In the genomic region with DNA sequence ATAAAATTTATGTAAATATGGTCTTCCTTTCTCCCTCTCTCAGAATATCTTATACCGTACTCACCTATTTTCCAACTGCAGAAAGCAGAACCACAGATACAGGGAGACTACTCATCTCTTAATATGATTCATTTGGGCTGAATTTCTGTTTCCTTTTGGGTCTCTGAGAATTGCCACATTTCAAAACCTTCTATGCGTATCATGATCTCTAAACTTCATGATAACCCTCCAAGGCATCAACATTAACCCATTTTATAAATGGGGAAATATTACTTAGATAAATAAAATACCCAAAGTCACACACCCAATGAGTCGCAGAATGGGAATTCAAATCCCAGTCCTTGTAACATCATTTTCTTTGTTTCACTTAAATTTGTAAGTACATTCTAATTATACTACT, we compare ENCODE assay signal across 18 cellular contexts. TPM values are rescaled to one million over a fixed set of nuclear protein-coding genes. Genes with fewer than 3 reads are reported as not detected.
A peak's percentile ranks its signal among the peaks of the same experiment; 100 is the strongest.
DNase-seq lines count a peak whose midpoint lies in the region; TF ChIP-seq lines count a peak whose summit lies in the region.
"Had no signal": no experiment of that assay in that cellular context is flagged by ENCODE, and none has a peak within 500 bp of the region (broad histone marks: within the 10 kb centered on the region; RNA-seq: fewer than 3 reads in every experiment).

No MANE protein-coding gene starts in this region.

- H3K4me2 ChIP-seq in skeletal muscle satellite cell (ENCODE audit: low read length) (peak overlapping the region; percentile 55), MM.1S (ENCODE audit: low read depth, low read length) (no peak overlapping the region)
- H3K4me2 ChIP-seq: hepatocyte had no signal

- H3K9me3 ChIP-seq in skeletal muscle satellite cell (replicated peaks; ENCODE audit: low read length) (peaks cover 4% of the 10 kb centered on the region), MM.1S (replicated peaks; ENCODE audit: insufficient read depth, low read length) (no peaks in the 10 kb centered on the region)

- no peaks in the 10 kb centered on the region for H3K36me3 ChIP-seq in brain microvascular endothelial cell (replicated peaks)
- H3K36me3 ChIP-seq in skeletal muscle satellite cell (ENCODE audit: insufficient read depth, low read length) = no peaks in the 10 kb centered on the region
- H3K36me3 ChIP-seq in MM.1S (replicated peaks; ENCODE audit: insufficient read depth, low read length) = no peaks in the 10 kb centered on the region
- H3K36me3 ChIP-seq: ascending aorta, esophagus squamous epithelium had no signal

- peaks cover 52% of the 10 kb centered on the region for H3K4me1 Mint-ChIP-seq in activated T-cell treated with anti-CD3 and anti-CD28 coated beads, Interleukin-2, amount 50 U/mL, for 24 hours (ENCODE audit: low read depth)
- H3K4me1 Mint-ChIP-seq in progenitor cell of endocrine pancreas (ENCODE audit: low read depth) = peaks cover 13% of the 10 kb centered on the region

- in situ Hi-C loops in brain microvascular endothelial cell (cut with HindIII; ENCODE audit: low pct_ligation_motif_present, low sequenced_read_pairs) = no loop called here

- H3K9ac ChIP-seq in skeletal muscle satellite cell (ENCODE audit: low read depth, low read length) (no peak overlapping the region), MM.1S (ENCODE audit: low read length) (no peak overlapping the region)

- POLR2A ChIA-PET in HEK293T (lab: Yijun Ruan, JAX) = no interaction called here

- H3K9me2 ChIP-seq in MM.1S (replicated peaks; ENCODE audit: insufficient read depth, low read length) = no peaks in the 10 kb centered on the region

- H3K4me3 ChIP-seq in brain microvascular endothelial cell (ENCODE audit: low read depth, low read length) (no peak overlapping the region), skeletal muscle satellite cell (ENCODE audit: low read length) (no peak overlapping the region), MM.1S (ENCODE audit: low read length) (no peak overlapping the region)
- H3K4me3 ChIP-seq: ascending aorta, coronary artery, esophagus squamous epithelium, hepatocyte had no signal

- H3K27me3 ChIP-seq in brain microvascular endothelial cell (replicated peaks) = no peaks in the 10 kb centered on the region
- H3K27me3 ChIP-seq in skeletal muscle satellite cell (ENCODE audit: control insufficient read depth, insufficient read depth, low read length) = no peaks in the 10 kb centered on the region
- peaks cover 7% of the 10 kb centered on the region for H3K27me3 ChIP-seq in MM.1S (replicated peaks; ENCODE audit: insufficient read depth, low read length)
- H3K27me3 ChIP-seq: ascending aorta had no signal

- no peak overlapping the region for H3K4me3 Mint-ChIP-seq in activated T-cell treated with anti-CD3 and anti-CD28 coated beads, Interleukin-2, amount 50 U/mL, for 24 hours
- H3K4me3 Mint-ChIP-seq in progenitor cell of endocrine pancreas (ENCODE audit: low read depth) = no peak overlapping the region

- CTCF ChIA-PET in HEK293T (lab: Yijun Ruan, JAX) = interaction anchor here (0.6 kb wide), 1 partner anchor 39 kb away, joined by 3 read pairs; no protein-coding TSS in a partner anchor

- H3K4me1 ChIP-seq in skeletal muscle satellite cell (ENCODE audit: control insufficient read depth, insufficient read depth, low read length) (peaks cover 37% of the 10 kb centered on the region), MM.1S (ENCODE audit: low read length) (no peaks in the 10 kb centered on the region)

- H2AFZ ChIP-seq in MM.1S (ENCODE audit: low read length) = no peak overlapping the region
- H2AFZ ChIP-seq: hepatocyte had no signal

- DNase-seq in activated T-cell treated with anti-CD3 and anti-CD28 coated beads, Interleukin-2, amount 50 U/mL, for 24 hours = no peak
- no peak for DNase-seq in activated T-cell treated with anti-CD3 and anti-CD28 coated beads, Interleukin-2, amount 50 U/mL, for 48 hours
- DNase-seq in NCI-H226 (peak; percentile 70), brain microvascular endothelial cell (no peak), progenitor cell of endocrine pancreas (ENCODE audit: low spot score, unreplicated experiment) (no peak), MM.1S (no peak), HEK293T (ENCODE audit: extremely low spot score) (no peak)
- DNase-seq: Calu3; esophagus squamous epithelium; GF-D8; NCI-H82; small intestine; stimulated activated naive CD4-positive, alpha-beta T cell treated with Interleukin-2 at 50 U/mL for 16 hours had no signal

- peak overlapping the region; percentile 12 for H3K27ac ChIP-seq in brain microvascular endothelial cell
- no peak overlapping the region for H3K27ac ChIP-seq in MM.1S (ENCODE audit: low read length)
- H3K27ac ChIP-seq: coronary artery, esophagus squamous epithelium, hepatocyte had no signal

- H4K20me1 ChIP-seq in MM.1S (ENCODE audit: insufficient read depth, low read length) = no peaks in the 10 kb centered on the region

- H3K27me3 Mint-ChIP-seq in activated T-cell treated with anti-CD3 and anti-CD28 coated beads, Interleukin-2, amount 50 U/mL, for 24 hours = peaks cover 15% of the 10 kb centered on the region
- H3K27me3 Mint-ChIP-seq in progenitor cell of endocrine pancreas = peaks cover 54% of the 10 kb centered on the region

- peak overlapping the region; percentile 0 for H3K27ac Mint-ChIP-seq in activated T-cell treated with anti-CD3 and anti-CD28 coated beads, Interleukin-2, amount 50 U/mL, for 24 hours
- no peak overlapping the region for H3K27ac Mint-ChIP-seq in progenitor cell of endocrine pancreas

- no peaks in the 10 kb centered on the region for H3F3A ChIP-seq in MM.1S (ENCODE audit: insufficient read depth, low read length)

- H3K79me2 ChIP-seq in MM.1S (ENCODE audit: low read length) = no peaks in the 10 kb centered on the region
- H3K79me2 ChIP-seq: hepatocyte had no signal

- TF ChIP-seq CTCF in brain microvascular endothelial cell (IDR thresholded peaks at IDR 0.05; ENCODE audit: low read depth, low read length, missing control alignments) (no peak), progenitor cell of endocrine pancreas (IDR thresholded peaks at IDR 0.05; ENCODE audit: unreplicated experiment) (no peak), MM.1S (IDR thresholded peaks at IDR 0.05; ENCODE audit: low read length) (no peak)

- H3K36me3 Mint-ChIP-seq in activated T-cell treated with anti-CD3 and anti-CD28 coated beads, Interleukin-2, amount 50 U/mL, for 24 hours (ENCODE audit: low read depth) = peaks cover 21% of the 10 kb centered on the region
- H3K36me3 Mint-ChIP-seq in progenitor cell of endocrine pancreas (ENCODE audit: insufficient read depth) = no peaks in the 10 kb centered on the region

- peaks cover 24% of the 10 kb centered on the region for H3K9me3 Mint-ChIP-seq in activated T-cell treated with anti-CD3 and anti-CD28 coated beads, Interleukin-2, amount 50 U/mL, for 24 hours
- H3K9me3 Mint-ChIP-seq in progenitor cell of endocrine pancreas (ENCODE audit: low read depth) = peaks cover 7% of the 10 kb centered on the region

TF ChIP-seq in HEK293T, 16 proteins besides CTCF, POLR2A, EP300 and RAD21:
- TF ChIP-seq ARNT (IDR thresholded peaks at IDR 0.05) (no peak), FOXA1 (IDR thresholded peaks at IDR 0.05) (no peak), ZNF384 (IDR thresholded peaks at IDR 0.05) (no peak), LEF1 (IDR thresholded peaks at IDR 0.05; ENCODE audit: borderline replicate concordance) (no peak), NFRKB (IDR thresholded peaks at IDR 0.05) (no peak)
TF ChIP-seq in HEK293T: peak in this region for 0.

RNA-seq across cellular contexts. Expression of a gene that starts 16.6 kb away (rescaled TPM):
- total RNA-seq in skeletal muscle satellite cell (2012; rRNA removed) = 1.3 and 3.5 TPM in 2 replicates
- 0.31 and 0.38 TPM in 2 replicates for total RNA-seq in progenitor cell of endocrine pancreas
- total RNA-seq: ascending aorta, HepG2 had no signal
